ENCODE assay signal across 34 cellular contexts in the genomic region with DNA sequence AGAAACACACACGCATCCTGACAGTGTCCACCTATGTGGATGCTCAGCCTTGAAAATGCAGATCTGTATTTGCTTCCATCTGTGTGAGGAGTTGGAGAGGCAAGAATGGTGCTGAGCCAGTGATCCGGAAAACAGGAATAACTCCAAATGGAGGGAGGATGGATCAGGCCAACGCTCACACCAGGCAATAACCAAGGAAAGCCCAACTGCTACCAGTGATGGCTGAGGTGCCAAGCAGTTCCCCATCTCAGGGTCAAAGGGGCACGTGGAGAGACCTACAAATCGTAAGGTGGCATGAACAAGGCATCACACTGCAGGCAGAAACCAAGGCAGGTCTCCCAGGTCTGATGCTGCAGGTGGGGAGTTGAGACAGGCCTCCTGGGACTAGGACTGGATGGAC.
"Had no signal": no experiment of that assay in that cellular context is flagged by ENCODE, and none has a peak within 500 bp of the region (broad histone marks: within the 10 kb centered on the region; RNA-seq: fewer than 3 reads in every experiment).

No MANE protein-coding gene starts in this region.

- ATAC-seq: activated naive CD8-positive, alpha-beta T cell treated with anti-CD3 and anti-CD28 coated beads, Interleukin-2, amount 50 U/mL, for 24 hours; activated T-cell treated with anti-CD3 and anti-CD28 coated beads, Interleukin-2, amount 50 U/mL, for 4 hours had no signal

- H3K9me3 Mint-ChIP-seq: activated B cell treated with CpG ODN at 0.5 μM for 24 hours had no signal

- H3K36me3 Mint-ChIP-seq: activated CD4-positive, alpha-beta memory T cell treated with anti-CD3 and anti-CD28 coated beads for 36 hours; activated naive CD4-positive, alpha-beta T cell treated with anti-CD3 and anti-CD28 coated beads, Interleukin-2, amount 10 ng/mL, durations not matched to agents 7 days and 5 days; activated naive CD8-positive, alpha-beta T cell had no signal

- H3K9me3 ChIP-seq: breast epithelium had no signal

- H3K27me3 ChIP-seq: breast epithelium had no signal

- DNase-seq: activated B cell treated with CpG ODN at 0.5 μM for 24 hours; activated CD4-positive, alpha-beta memory T cell treated with anti-CD3 and anti-CD28 coated beads for 36 hours; activated CD4-positive, alpha-beta T cell treated with anti-CD3 and anti-CD28 coated beads for 4 hours; activated CD4-positive, alpha-beta T cell treated with anti-CD3 and anti-CD28 coated beads, Interleukin-2, amount 50 U/mL, for 1 hour; activated CD4-positive, CD25-positive, alpha-beta regulatory T cell treated with anti-CD3 and anti-CD28 coated beads, Interleukin-2, amount 50 U/mL, for 72 hours; activated CD8-positive, alpha-beta memory T cell treated with anti-CD3 and anti-CD28 coated beads, Interleukin-2, amount 50 U/mL, for 4 hours; activated effector memory CD4-positive, alpha-beta T cell treated with Interleukin-2 at 50 U/mL for 16 hours; activated naive CD4-positive, alpha-beta T cell treated with anti-CD3 and anti-CD28 coated beads, Interleukin-2, amount 10 ng/mL, durations not matched to agents 7 days and 5 days; activated naive CD8-positive, alpha-beta T cell treated with anti-CD3 and anti-CD28 coated beads, Interleukin-2, amount 50 U/mL, for 24 hours; activated T-cell treated with anti-CD3 and anti-CD28 coated beads for 4 hours; activated T-cell treated with anti-CD3 and anti-CD28 coated beads, Interleukin-2, amount 50 U/mL, for 4 hours; aorta; cerebellar nuclear complex; Karpas-422; KBM-7; NCI-H1105; NCI-H1417 treated with DMSO at 0.1 percent for 48 hours; NCI-H187 treated with DMSO at 0.1 percent for 48 hours; NCI-H2081; NCI-H2171 treated with DMSO at 0.1 percent for 48 hours; NCI-H2227 treated with DMSO at 0.1 percent for 48 hours; NCI-H446 treated with DMSO at 0.1 percent for 48 hours; NCI-H524; NCI-H69; NCI-H82; SW 1271; T-helper 1 cell; T-helper 2 cell; T-helper 9 cell had no signal

- H3K4me1 ChIP-seq: breast epithelium had no signal

- H3K27me3 Mint-ChIP-seq: activated CD4-positive, alpha-beta memory T cell treated with anti-CD3 and anti-CD28 coated beads for 36 hours; activated naive CD4-positive, alpha-beta T cell treated with anti-CD3 and anti-CD28 coated beads, Interleukin-2, amount 10 ng/mL, durations not matched to agents 7 days and 5 days; activated naive CD8-positive, alpha-beta T cell treated with anti-CD3 and anti-CD28 coated beads, Interleukin-2, amount 50 U/mL, for 24 hours had no signal

- H3K4me3 Mint-ChIP-seq: activated B cell treated with CpG ODN at 0.5 μM for 24 hours; activated CD4-positive, alpha-beta memory T cell treated with anti-CD3 and anti-CD28 coated beads for 36 hours; activated naive CD4-positive, alpha-beta T cell treated with anti-CD3 and anti-CD28 coated beads, Interleukin-2, amount 10 ng/mL, durations not matched to agents 7 days and 5 days; activated naive CD8-positive, alpha-beta T cell; activated naive CD8-positive, alpha-beta T cell treated with anti-CD3 and anti-CD28 coated beads, Interleukin-2, amount 50 U/mL, for 24 hours; activated T-cell treated with anti-CD3 and anti-CD28 coated beads, Interleukin-2, amount 50 U/mL, for 4 hours had no signal

- H3K4me1 Mint-ChIP-seq: activated B cell treated with CpG ODN at 0.5 μM for 24 hours; activated naive CD4-positive, alpha-beta T cell treated with anti-CD3 and anti-CD28 coated beads, Interleukin-2, amount 10 ng/mL, durations not matched to agents 7 days and 5 days; activated naive CD8-positive, alpha-beta T cell treated with anti-CD3 and anti-CD28 coated beads, Interleukin-2, amount 50 U/mL, for 24 hours had no signal

- H3K27ac ChIP-seq: RWPE1, VCaP had no signal

- H3K4me3 ChIP-seq: breast epithelium had no signal

- H3K27ac Mint-ChIP-seq: activated B cell treated with CpG ODN at 0.5 μM for 24 hours; activated CD4-positive, alpha-beta memory T cell treated with anti-CD3 and anti-CD28 coated beads for 36 hours; activated naive CD8-positive, alpha-beta T cell; activated naive CD8-positive, alpha-beta T cell treated with anti-CD3 and anti-CD28 coated beads, Interleukin-2, amount 50 U/mL, for 24 hours had no signal

- H3K36me3 ChIP-seq: breast epithelium had no signal

- FAIRE-seq: RCC 7860 had no signal
